In genomic region chr7:152866791-152867481, GRCh38 we compare ENCODE assay signal across 20 cellular contexts.
"Had no signal": no experiment of that assay in that cellular context is flagged by ENCODE, and none has a peak within 500 bp of the region (broad histone marks: within the 10 kb centered on the region; RNA-seq: fewer than 3 reads in every experiment).

No MANE protein-coding gene starts in this region.

- H3K27me3 Mint-ChIP-seq: activated B cell treated with CpG ODN at 0.5 μM for 24 hours; activated CD4-positive, alpha-beta memory T cell treated with anti-CD3 and anti-CD28 coated beads for 36 hours; activated naive CD8-positive, alpha-beta T cell treated with anti-CD3 and anti-CD28 coated beads for 36 hours had no signal

- H3K4me1 Mint-ChIP-seq: activated B cell treated with CpG ODN at 0.5 μM for 24 hours; activated naive CD8-positive, alpha-beta T cell treated with anti-CD3 and anti-CD28 coated beads for 36 hours had no signal

- H3K9me3 Mint-ChIP-seq: activated B cell treated with CpG ODN at 0.5 μM for 24 hours; activated CD4-positive, alpha-beta memory T cell treated with anti-CD3 and anti-CD28 coated beads for 36 hours; activated naive CD8-positive, alpha-beta T cell treated with anti-CD3 and anti-CD28 coated beads for 36 hours; activated T-helper 1 cell treated with anti-CD3 and anti-CD28 coated beads, Interleukin-12 subunit alpha, Interleukin-12 subunit beta, Interleukin-2, Interleukin-4 antibody, amounts not matched to agents 30 ng/mL and 10 ng/mL and 1 ng/mL, durations not matched to agents 14 hours and 24 hours and 36 hours; T-helper 2 cell treated with Interferon-gamma antibody and Interleukin-4, amounts not matched to agents 5 μg/mL and 100 μg/mL, for 36 hours had no signal

- ATAC-seq: left lobe of liver, sciatic nerve had no signal

- H3K4me3 Mint-ChIP-seq: activated B cell treated with CpG ODN at 0.5 μM for 24 hours; activated CD4-positive, alpha-beta memory T cell treated with anti-CD3 and anti-CD28 coated beads for 36 hours; activated naive CD8-positive, alpha-beta T cell treated with anti-CD3 and anti-CD28 coated beads for 36 hours; activated T-helper 1 cell treated with anti-CD3 and anti-CD28 coated beads, Interleukin-12 subunit alpha, Interleukin-12 subunit beta, Interleukin-2, Interleukin-4 antibody, amounts not matched to agents 30 ng/mL and 10 ng/mL and 1 ng/mL, durations not matched to agents 14 hours and 24 hours and 36 hours; T-helper 2 cell treated with Interferon-gamma antibody and Interleukin-4, amounts not matched to agents 5 μg/mL and 100 μg/mL, for 36 hours had no signal

- DNase-seq: activated B cell treated with CpG ODN at 0.5 μM for 24 hours; activated CD4-positive, alpha-beta memory T cell treated with anti-CD3 and anti-CD28 coated beads for 36 hours; activated CD4-positive, alpha-beta T cell treated with anti-CD3 and anti-CD28 coated beads for 4 hours; activated naive CD4-positive, alpha-beta T cell; activated naive CD8-positive, alpha-beta T cell treated with anti-CD3 and anti-CD28 coated beads for 36 hours; amniotic stem cell; caudate nucleus; erythroblast; foreskin melanocyte; glutamatergic neuron; hypothalamus; stimulated activated CD4-positive, alpha-beta T cell treated with anti-CD3 and anti-CD28 coated beads, Interleukin-1b, Interleukin-23, amount 100 ng/mL, for 48 hours; stimulated activated CD8-positive, alpha-beta memory T cell treated with anti-CD3 and anti-CD28 coated beads, Interleukin-4, amount 100 ng/mL, for 48 hours; stimulated activated naive CD4-positive, alpha-beta T cell treated with Interleukin-2 at 50 U/mL for 16 hours; substantia nigra; uterus had no signal

- H3K27ac Mint-ChIP-seq: activated B cell treated with CpG ODN at 0.5 μM for 24 hours; activated CD4-positive, alpha-beta memory T cell treated with anti-CD3 and anti-CD28 coated beads for 36 hours; activated naive CD8-positive, alpha-beta T cell treated with anti-CD3 and anti-CD28 coated beads for 36 hours; activated T-helper 1 cell treated with anti-CD3 and anti-CD28 coated beads, Interleukin-12 subunit alpha, Interleukin-12 subunit beta, Interleukin-2, Interleukin-4 antibody, amounts not matched to agents 30 ng/mL and 10 ng/mL and 1 ng/mL, durations not matched to agents 14 hours and 24 hours and 36 hours; T-helper 2 cell treated with Interferon-gamma antibody and Interleukin-4, amounts not matched to agents 5 μg/mL and 100 μg/mL, for 36 hours had no signal
